ENCODE assay signal across 8 cellular contexts in the genomic region with DNA sequence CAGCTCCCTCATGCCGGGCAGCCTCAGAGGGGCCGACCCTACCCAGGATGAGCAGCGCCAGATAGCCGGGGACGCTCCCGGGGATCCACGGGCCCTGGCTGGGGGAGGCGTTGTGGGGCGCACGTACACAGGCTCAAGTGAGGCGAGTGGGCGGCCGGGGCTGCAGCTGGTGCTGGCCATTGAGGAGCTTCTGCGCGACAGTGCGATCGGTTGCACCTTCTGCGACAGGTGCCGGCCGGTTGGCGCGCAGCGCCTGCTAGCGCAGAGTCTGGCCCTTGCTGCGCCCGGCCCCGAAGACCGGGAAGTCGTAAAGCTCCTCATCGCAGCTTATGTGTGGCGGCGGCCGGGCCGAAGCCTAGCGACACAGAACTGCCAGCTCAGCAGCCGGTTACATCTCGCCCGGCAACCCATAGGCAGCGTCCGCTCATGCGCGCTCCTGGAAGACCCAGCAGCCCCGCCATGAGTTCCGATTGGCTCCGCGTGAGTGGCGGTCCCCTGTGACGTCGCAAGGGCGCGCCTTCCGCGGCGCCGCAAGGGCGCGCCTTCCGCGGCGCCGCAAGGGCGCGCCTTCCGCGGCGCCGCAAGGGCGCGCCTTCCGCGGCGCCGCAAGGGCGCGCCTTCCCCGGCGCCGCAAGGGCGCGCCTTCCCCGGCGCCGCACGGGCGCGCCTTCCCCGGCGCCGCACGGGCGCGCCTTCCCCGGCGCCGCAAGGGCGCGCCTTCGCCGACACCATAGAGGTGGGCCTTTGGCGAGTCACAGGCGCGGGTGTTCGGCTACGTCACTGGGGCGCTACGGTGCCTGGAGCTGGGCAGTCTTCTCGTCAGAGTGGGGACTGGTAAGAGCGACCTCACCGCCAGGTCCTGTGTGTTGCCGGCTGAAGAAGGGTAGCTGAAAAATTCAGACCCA.
DNase-seq lines count a peak whose midpoint lies in the region; ATAC-seq, FAIRE-seq and TF ChIP-seq lines count a peak whose summit lies in the region.
"Not testable (repeated sequence)": the region's sequence is repeated elsewhere in the genome, so short reads cannot be mapped to it uniquely, and the experiment has no call there.

No MANE protein-coding gene starts in this region.

- BruUV-seq in GM12878 (replicated peaks; lab: Mats Ljungman, UMichigan) = TSS peak; percentile 87

- peak overlapping the region; percentile 92 for H3K9ac ChIP-seq in GM12878 (ENCODE audit: control insufficient read depth, insufficient read depth, low read length)

- DNase-seq in AG04449 (ENCODE audit: low read depth, low spot score) = peak; percentile 63
- DNase-seq in NCI-H2107 treated with DMSO at 0.1 percent for 48 hours (lab: John Stamatoyannopoulos, UW; ENCODE audit: unreplicated experiment) = peak; percentile 31
- DNase-seq in UCSD-AML1 (lab: John Stamatoyannopoulos, UW; ENCODE audit: unreplicated experiment) = peak; percentile 91
- peak; percentile 60 for DNase-seq in GM12878 (ENCODE audit: low read depth, low spot score)

- TF ChIP-seq CTCF in AG04449 (IDR thresholded peaks at IDR 0.05; ENCODE audit: insufficient read depth, low read length, missing control alignments); GM12878 (IDR thresholded peaks at IDR 0.05 in 2 of 3, conservative IDR thresholded peaks at IDR 0.05 in 1 of 3; ENCODE audit: control insufficient read depth in 2 of 3, extremely low read depth in 1 of 3, insufficient read depth in 1 of 3, low read depth in 3 of 3, low read length in 3 of 3): not testable (repeated sequence)

- H3K4me3 ChIP-seq in AG04449 (ENCODE audit: low read depth, low read length) = peak overlapping the region; percentile 71
- H3K4me3 ChIP-seq in GM12878 = peak overlapping the region; percentile 86
- H3K4me3 ChIP-seq in iPS-18c (ENCODE audit: insufficient read depth, low read depth, low read length) = peak overlapping the region; percentile 81
- peak overlapping the region; percentile 60 to 82 (median 74) for H3K4me3 ChIP-seq in skin epidermis

- intact Hi-C loops in GM12878 (cut with micrococcal nuclease; ENCODE audit: unreplicated experiment) = loop anchor here (2.0 kb wide), 1 partner anchor 426 kb away; a partner anchor contains a TSS

- TF ChIP-seq EP300 in GM12878 (IDR thresholded peaks at IDR 0.05; ENCODE audit: borderline replicate concordance in 1 of 2, control insufficient read depth in 1 of 2, low read depth in 2 of 2, low read length in 2 of 2) = not testable (repeated sequence)

- H3K79me2 ChIP-seq in GM12878 (ENCODE audit: control insufficient read depth, insufficient read depth, low read length) = not testable (repeated sequence)

- H3K4me2 ChIP-seq in GM12878 (ENCODE audit: control insufficient read depth, insufficient read depth) = peak overlapping the region; percentile 77

- TF ChIP-seq RAD21 in GM12878 (IDR thresholded peaks at IDR 0.05; ENCODE audit: insufficient read depth, low read depth, low read length) = not testable (repeated sequence)

- SMC1A ChIA-PET in GM12878 (lab: Charles Lee; ENCODE audit: uncharacterized antibody, unreplicated experiment) = interaction anchor here (1.6 kb wide), 1 partner anchor 393 kb away, joined by 3 read pairs; no protein-coding TSS in a partner anchor

- peak overlapping the region; percentile 68 for H2AFZ ChIP-seq in GM12878 (ENCODE audit: control insufficient read depth, low read depth, low read length)

- not testable (repeated sequence) for H3K9me3 ChIP-seq in GM12878 (replicated peaks; ENCODE audit: control insufficient read depth, insufficient read depth, low read length); iPS-18c (ENCODE audit: control insufficient read depth, insufficient read depth, low read length)

- H3K36me3 ChIP-seq in GM12878 (ENCODE audit: control insufficient read depth in 2 of 2, insufficient read depth in 2 of 2, low read length in 1 of 2) = not testable (repeated sequence)

- WGBS in GM12878 (ENCODE audit: insufficient coverage, insufficient replicate concordance, low lambda C conversion rate, missing lambda C conversion rate) = 2% methylated on average over 75 of the region's 110 CpGs

- not testable (repeated sequence) for H3K4me1 ChIP-seq in GM12878 (ENCODE audit: control insufficient read depth, insufficient read depth, low read length)

- CTCF ChIA-PET in AG04449 (lab: Yijun Ruan, JAX); GM12878 (lab: Yijun Ruan, JAX): not testable (repeated sequence)

- not testable (repeated sequence) for H4K20me1 ChIP-seq in GM12878 (ENCODE audit: control insufficient read depth, insufficient read depth)

- RAD21 ChIA-PET in GM12878 (lab: Charles Lee; ENCODE audit: unreplicated experiment) = interaction anchor here (1.5 kb wide), 1 partner anchor 426 kb away, joined by 9 read pairs; a partner anchor contains a TSS

- POLR2A ChIA-PET in AG04449 (lab: Yijun Ruan, JAX) = not testable (repeated sequence)
- POLR2A ChIA-PET in GM12878 (lab: Charles Lee) = interaction anchor here (0.6 kb wide), 2 partner anchors 308 to 1606 kb away, joined by 3 read pairs; no protein-coding TSS in a partner anchor

- not testable (repeated sequence) for FAIRE-seq in GM12878 (lab: Jason Lieb, UNC)

- H3K27ac ChIP-seq in GM12878 (ENCODE audit: control insufficient read depth, insufficient read depth) (peak overlapping the region; percentile 85), skin epidermis (peak overlapping the region; percentile 62 to 97 (median 92))

- ATAC-seq in GM18867 (IDR thresholded peaks at IDR 0.05; ENCODE audit: unreplicated experiment) (peak; percentile 99), HG03060 (IDR thresholded peaks at IDR 0.05; ENCODE audit: low read depth, unreplicated experiment) (peak; percentile 99), GM12878 (peak; percentile 100)

- TF ChIP-seq POLR2A in GM12878 (IDR thresholded peaks at IDR 0.05; ENCODE audit: low read depth, low read length) = peak; percentile 84

- H3K27me3 ChIP-seq in GM12878 (replicated peaks in 1 of 2; ENCODE audit: control insufficient read depth in 2 of 2, insufficient read depth in 2 of 2, low read length in 1 of 2) = not testable (repeated sequence)

- in situ Hi-C loops in GM12878 (cut with MboI) = not testable (repeated sequence)

TF ChIP-seq in GM12878, 131 proteins besides CTCF, POLR2A, EP300 and RAD21 (continues in another document):
- TF ChIP-seq NBN (IDR thresholded peaks at IDR 0.05) = peak; percentile 53; the same call in 1 of the 2 replicates
- TF ChIP-seq BACH1 (IDR thresholded peaks at IDR 0.05; ENCODE audit: borderline replicate concordance) = peak; percentile 90
- peak in 1 of 2 experiments; percentile 10; a peak in 1 of 4 replicates for TF ChIP-seq BHLHE40 (IDR thresholded peaks at IDR 0.05; ENCODE audit: borderline replicate concordance in 1 of 2, low read depth in 2 of 2, low read length in 1 of 2)
- peak; percentile 90 for TF ChIP-seq CREM (IDR thresholded peaks at IDR 0.05; ENCODE audit: low read depth)
- TF ChIP-seq ZNF207 (IDR thresholded peaks at IDR 0.05; ENCODE audit: borderline replicate concordance) = 0 out of 2 replicates have a peak, but pooled peaks have one; percentile 52
- peak; percentile 78; the same call in 1 of the 2 replicates for TF ChIP-seq ZBED1 (IDR thresholded peaks at IDR 0.05; ENCODE audit: borderline replicate concordance)
- TF ChIP-seq NR2F1 (conservative IDR thresholded peaks at IDR 0.05) = peak; percentile 71; the same call in 1 of the 2 replicates
- TF ChIP-seq RFX5 (IDR thresholded peaks at IDR 0.05; ENCODE audit: low read depth, low read length) = 0 out of 2 replicates have a peak, but pooled peaks have one; percentile 0
- peak; percentile 48 for TF ChIP-seq POLR2AphosphoS5 (IDR thresholded peaks at IDR 0.05; ENCODE audit: low read length)
- TF ChIP-seq HCFC1 (IDR thresholded peaks at IDR 0.05; ENCODE audit: low read length) = peak; percentile 50; the same call in 1 of the 2 replicates
- TF ChIP-seq, protein P1, sequence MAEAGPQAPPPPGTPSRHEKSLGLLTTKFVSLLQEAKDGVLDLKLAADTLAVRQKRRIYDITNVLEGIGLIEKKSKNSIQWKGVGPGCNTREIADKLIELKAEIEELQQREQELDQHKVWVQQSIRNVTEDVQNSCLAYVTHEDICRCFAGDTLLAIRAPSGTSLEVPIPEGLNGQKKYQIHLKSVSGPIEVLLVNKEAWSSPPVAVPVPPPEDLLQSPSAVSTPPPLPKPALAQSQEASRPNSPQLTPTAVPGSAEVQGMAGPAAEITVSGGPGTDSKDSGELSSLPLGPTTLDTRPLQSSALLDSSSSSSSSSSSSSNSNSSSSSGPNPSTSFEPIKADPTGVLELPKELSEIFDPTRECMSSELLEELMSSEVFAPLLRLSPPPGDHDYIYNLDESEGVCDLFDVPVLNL (IDR thresholded peaks at IDR 0.05; ENCODE audit: low read depth, low read length) = 0 out of 2 replicates have a peak, but pooled peaks have one; percentile 26
- TF ChIP-seq SMAD5 (IDR thresholded peaks at IDR 0.05; ENCODE audit: low read depth) = 0 out of 2 replicates have a peak, but pooled peaks have one; percentile 38
- TF ChIP-seq, protein P2, sequence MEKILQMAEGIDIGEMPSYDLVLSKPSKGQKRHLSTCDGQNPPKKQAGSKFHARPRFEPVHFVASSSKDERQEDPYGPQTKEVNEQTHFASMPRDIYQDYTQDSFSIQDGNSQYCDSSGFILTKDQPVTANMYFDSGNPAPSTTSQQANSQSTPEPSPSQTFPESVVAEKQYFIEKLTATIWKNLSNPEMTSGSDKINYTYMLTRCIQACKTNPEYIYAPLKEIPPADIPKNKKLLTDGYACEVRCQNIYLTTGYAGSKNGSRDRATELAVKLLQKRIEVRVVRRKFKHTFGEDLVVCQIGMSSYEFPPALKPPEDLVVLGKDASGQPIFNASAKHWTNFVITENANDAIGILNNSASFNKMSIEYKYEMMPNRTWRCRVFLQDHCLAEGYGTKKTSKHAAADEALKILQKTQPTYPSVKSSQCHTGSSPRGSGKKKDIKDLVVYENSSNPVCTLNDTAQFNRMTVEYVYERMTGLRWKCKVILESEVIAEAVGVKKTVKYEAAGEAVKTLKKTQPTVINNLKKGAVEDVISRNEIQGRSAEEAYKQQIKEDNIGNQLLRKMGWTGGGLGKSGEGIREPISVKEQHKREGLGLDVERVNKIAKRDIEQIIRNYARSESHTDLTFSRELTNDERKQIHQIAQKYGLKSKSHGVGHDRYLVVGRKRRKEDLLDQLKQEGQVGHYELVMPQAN (conservative IDR thresholded peaks at IDR 0.05) = peak; percentile 73
- TF ChIP-seq TAF1 (IDR thresholded peaks at IDR 0.05; ENCODE audit: borderline replicate concordance, low read depth, low read length) = peak; percentile 58; the same call in 1 of the 2 replicates
- TF ChIP-seq TCF12 (IDR thresholded peaks at IDR 0.05; ENCODE audit: low read depth, low read length) = 0 out of 2 replicates have a peak, but pooled peaks have one; percentile 40

Comparison
In these comparisons a context has a peak if more than half of its experiments do, and no peak if none do; other contexts are left out.
1. Peak in every context shown above with its lines: DNase-seq, ATAC-seq, H3K4me3 ChIP-seq and H3K27ac ChIP-seq.
2. DNase-seq: peak in every context shown above with its lines; median percentile 91 in UCSD-AML1; 63 in AG04449; 60 in GM12878; 31 in NCI-H2107 treated with DMSO at 0.1 percent for 48 hours.